In the genomic region with DNA sequence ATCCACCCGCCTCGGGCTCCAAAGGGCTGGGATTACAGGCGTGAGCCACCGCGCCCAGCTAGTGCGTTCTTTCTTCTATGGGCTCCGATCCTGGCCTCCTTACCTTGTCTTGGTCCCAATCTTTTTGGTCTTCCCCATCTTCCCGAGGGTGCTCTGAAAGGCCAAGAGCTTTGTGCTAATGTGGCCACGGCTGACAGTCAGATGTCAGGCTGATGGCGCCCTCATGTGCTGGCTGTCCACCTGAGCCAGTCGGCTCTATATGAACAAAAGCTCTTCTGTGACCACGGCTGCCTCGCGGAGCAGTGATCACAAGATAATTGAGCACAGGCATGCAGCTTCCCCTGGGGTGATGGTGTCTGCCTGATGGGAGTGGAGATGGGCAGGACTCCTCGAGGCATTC, we compare ENCODE assay signal across 9 cellular contexts. TPM values are rescaled to one million over a fixed set of nuclear protein-coding genes. Genes with fewer than 3 reads are reported as not detected.
A peak's percentile ranks its signal among the peaks of the same experiment; 100 is the strongest.
DNase-seq lines count a peak whose midpoint lies in the region; ATAC-seq and TF ChIP-seq lines count a peak whose summit lies in the region.
"Had no signal": no experiment of that assay in that cellular context is flagged by ENCODE, and none has a peak within 500 bp of the region (broad histone marks: within the 10 kb centered on the region; RNA-seq: fewer than 3 reads in every experiment).

No MANE protein-coding gene starts in this region.

- H3K36me3 ChIP-seq in mucosa of descending colon (ENCODE audit: low read depth): no peaks in the 10 kb centered on the region

- ATAC-seq in GM21528 (IDR thresholded peaks at IDR 0.05; ENCODE audit: low FRiP score, unreplicated experiment) (no peak), GM19452 (IDR thresholded peaks at IDR 0.05; ENCODE audit: unreplicated experiment) (no peak), mucosa of descending colon (no peak)
- ATAC-seq: natural killer cell had no signal

- no peak overlapping the region for H3K4me3 ChIP-seq in mucosa of descending colon

- TF ChIP-seq CTCF in mucosa of descending colon (IDR thresholded peaks at IDR 0.05): no peak

- H3K4me1 ChIP-seq in mucosa of descending colon (ENCODE audit: low read depth): no peaks in the 10 kb centered on the region

- H3K9me3 ChIP-seq in mucosa of descending colon: no peaks in the 10 kb centered on the region

- DNase-seq in EH (ENCODE audit: low read depth) (peak; percentile 20), HT-29 (ENCODE audit: low spot score) (peak; percentile 42), SK-N-DZ (ENCODE audit: low spot score) (peak; percentile 72), medulla oblongata (ENCODE audit: extremely low spot score) (peak; percentile 61), mucosa of descending colon (no peak), EL (no peak)
- DNase-seq: natural killer cell had no signal

- intact Hi-C loops in mucosa of descending colon (cut with DNase I, micrococcal nuclease): loop anchor here in 1 of 2 donors (10.0 kb wide), 1 partner anchor 61 kb away; no protein-coding TSS in a partner anchor

RNA-seq across cellular contexts. Expression of a gene that starts 11.0 kb away (rescaled TPM):
- total RNA-seq in HT-29 (2014; rRNA removed; shearing (Covaris generic)): 8.4 and 8.6 TPM in 2 replicates
- polyA plus RNA-seq in SK-N-DZ (2014; cell fraction: cytosol; rRNA removed): 11.1 TPM in 2 replicates
- polyA plus RNA-seq in SK-N-DZ (2014; cell fraction: nucleus; rRNA removed): 16.0 and 25.0 TPM in 2 replicates
- 100 to 1,000 TPM; 215 to 717 (median 467) TPM for total RNA-seq in mucosa of descending colon

RNA-seq across cellular contexts. Expression of a gene that starts 25.4 kb away (rescaled TPM):
- not detected in 2 replicates for total RNA-seq in HT-29 (2014; rRNA removed; shearing (Covaris generic))
- polyA plus RNA-seq in SK-N-DZ (2014; cell fraction: cytosol; rRNA removed): 26.7 and 28.1 TPM in 2 replicates
- 57.3 and 65.9 TPM in 2 replicates for polyA plus RNA-seq in SK-N-DZ (2014; cell fraction: nucleus; rRNA removed)
- 10 to 100 TPM in 1 of 3 donors, 1 to 10 TPM in 2; 2.1 to 11.2 (median 2.2) TPM for total RNA-seq in mucosa of descending colon

Comparison
In these comparisons a context has a peak if more than half of its experiments do, and no peak if none do; other contexts are left out.
1. DNase-seq: peak in EH (single experiment), HT-29 (single experiment), SK-N-DZ (single experiment) and medulla oblongata (single experiment); none in mucosa of descending colon (0 of 3) and EL (single experiment).
2. RNA of a gene that starts 11.0 kb away (total RNA-seq): 215 to 717 TPM in mucosa of descending colon; 8.4 to 8.6 TPM in HT-29; every median in the first group is over 10 times any median in the second.